In genomic region chr12:124621296-124621660, GRCh38 we compare ENCODE assay signal across 11 cellular contexts. TPM values are rescaled to one million over a fixed set of nuclear protein-coding genes. Genes with fewer than 3 reads are reported as not detected.
DNase-seq lines count a peak whose midpoint lies in the region; ATAC-seq and TF ChIP-seq lines count a peak whose summit lies in the region.
"Had no signal": no experiment of that assay in that cellular context is flagged by ENCODE, and none has a peak within 500 bp of the region (broad histone marks: within the 10 kb centered on the region; RNA-seq: fewer than 3 reads in every experiment).

No MANE protein-coding gene starts in this region.

- no peaks in the 10 kb centered on the region for H3K36me3 ChIP-seq in ascending aorta
- no peaks in the 10 kb centered on the region for H3K36me3 ChIP-seq in right atrium auricular region
- H3K36me3 ChIP-seq in sigmoid colon = no peaks in the 10 kb centered on the region
- H3K36me3 ChIP-seq: BLaER1 treated with 17β-estradiol and CSF1 and Interleukin-3, amounts not matched to agents 10 nM and 100 nM had no signal

- H3K27me3 ChIP-seq in ascending aorta (no peaks in the 10 kb centered on the region), right atrium auricular region (no peaks in the 10 kb centered on the region), sigmoid colon (no peaks in the 10 kb centered on the region)
- H3K27me3 ChIP-seq: BLaER1 treated with 17β-estradiol and CSF1 and Interleukin-3, amounts not matched to agents 10 nM and 100 nM had no signal

- TF ChIP-seq EP300 in sigmoid colon (IDR thresholded peaks at IDR 0.05) = peak in 2 of 4 donors; percentile 17 to 55

- H3K9me3 ChIP-seq in ascending aorta (no peaks in the 10 kb centered on the region), right atrium auricular region (no peaks in the 10 kb centered on the region), sigmoid colon (no peaks in the 10 kb centered on the region)

- no peak for TF ChIP-seq CTCF in AG10803 (conservative IDR thresholded peaks at IDR 0.05; ENCODE audit: low read length)
- no peak for TF ChIP-seq CTCF in ascending aorta (IDR thresholded peaks at IDR 0.05)
- TF ChIP-seq CTCF in right atrium auricular region (IDR thresholded peaks at IDR 0.05) = no peak
- TF ChIP-seq CTCF in sigmoid colon (IDR thresholded peaks at IDR 0.05) = no peak

- ATAC-seq in HG03135 (IDR thresholded peaks at IDR 0.05; ENCODE audit: unreplicated experiment) (no peak), HG03432 (IDR thresholded peaks at IDR 0.05; ENCODE audit: unreplicated experiment) (no peak)

- peak; percentile 89 for DNase-seq in AG10803 (ENCODE audit: low read depth)
- DNase-seq in ascending aorta (ENCODE audit: low spot score in 2 of 2) = peak; percentile 41 to 93
- peak; percentile 87 for DNase-seq in right atrium auricular region (ENCODE audit: low spot score)
- DNase-seq in sigmoid colon = peak; percentile 94
- DNase-seq in NCI-H1105 (lab: John Stamatoyannopoulos, UW) = no peak
- DNase-seq in caudate nucleus (lab: John Stamatoyannopoulos, UW) = no peak
- DNase-seq: NCI-H524 treated with DMSO at 0.1 percent for 48 hours, nucleus accumbens had no signal

- H3K4me1 ChIP-seq in ascending aorta (peaks cover 9 to 26% of the 10 kb centered on the region in 2 donors), right atrium auricular region (peaks cover 0 to 18% of the 10 kb centered on the region in 2 donors), sigmoid colon (peaks cover 0 to 41% (median 28%) of the 10 kb centered on the region in 4 donors)

- H3K4me3 ChIP-seq in AG10803 (ENCODE audit: low read length) = no peak overlapping the region
- H3K4me3 ChIP-seq in ascending aorta = no peak overlapping the region
- no peak overlapping the region for H3K4me3 ChIP-seq in right atrium auricular region
- H3K4me3 ChIP-seq in sigmoid colon = no peak overlapping the region
- H3K4me3 ChIP-seq: BLaER1 treated with 17β-estradiol and CSF1 and Interleukin-3, amounts not matched to agents 10 nM and 100 nM had no signal

- no peak for TF ChIP-seq POLR2A in sigmoid colon (IDR thresholded peaks at IDR 0.05)

- 85 to 88% methylated on average over 11 of the region's 11 CpGs for WGBS in sigmoid colon, 2 donors

- H3K27ac ChIP-seq in ascending aorta = peak overlapping the region; percentile 50 to 62
- H3K27ac ChIP-seq in right atrium auricular region = peak overlapping the region; percentile 24 to 64
- H3K27ac ChIP-seq in sigmoid colon = peak overlapping the region; percentile 80 to 88 (median 84)
- no peak overlapping the region for H3K27ac ChIP-seq in caudate nucleus (ENCODE audit: low read depth, low read length)
- H3K27ac ChIP-seq: BLaER1 treated with 17β-estradiol and CSF1 and Interleukin-3, amounts not matched to agents 10 nM and 100 nM had no signal

- intact Hi-C loops in ascending aorta (cut with DNase I) = loop anchor here (1.0 to 5.0 kb wide), 5 partner anchors 34 to 146 kb away; no protein-coding TSS in a partner anchor
- intact Hi-C loops in sigmoid colon (cut with DNase I) = no loop called here

RNA-seq across cellular contexts. Expression of gene NCOR2, which starts 53.9 kb away (rescaled TPM):
- total RNA-seq in ascending aorta (134 TPM), right atrium auricular region (100 to 1,000 TPM in 1 of 2 donors, 10 to 100 TPM in 1; 62.9 to 104 TPM), sigmoid colon (100 to 1,000 TPM in 1 of 4 donors, 10 to 100 TPM in 3; 42.5 to 134 (median 73.5) TPM)
- 10 to 100 TPM; 18.6 to 81.8 (median 24.7) TPM for polyA plus RNA-seq in sigmoid colon

Comparison
In these comparisons a context has a peak if more than half of its experiments do, and no peak if none do; other contexts are left out.
1. DNase-seq: peak in AG10803 (single experiment), ascending aorta (2 of 2), right atrium auricular region (single experiment) and sigmoid colon (single experiment); none in NCI-H1105 (single experiment) and caudate nucleus (0 of 61).